Comparison of ENCODE assay signal across 18 cellular contexts in genomic region chr2:211144078-211144477, GRCh38.
DNase-seq lines count a peak whose midpoint lies in the region; ATAC-seq, FAIRE-seq and TF ChIP-seq lines count a peak whose summit lies in the region.
"Had no signal": no experiment of that assay in that cellular context is flagged by ENCODE, and none has a peak within 500 bp of the region (broad histone marks: within the 10 kb centered on the region; RNA-seq: fewer than 3 reads in every experiment).

No MANE protein-coding gene starts in this region.

- TF ChIP-seq POLR2A in HepG2 (IDR thresholded peaks at IDR 0.05; ENCODE audit: insufficient read depth in 1 of 2, low read depth in 2 of 2, low read length in 2 of 2) (no peak), right lobe of liver (IDR thresholded peaks at IDR 0.05) (no peak)

- H3K9me3 Mint-ChIP-seq in astrocyte (ENCODE audit: unreplicated experiment): peaks cover 4% of the 10 kb centered on the region

- H2AFZ ChIP-seq in HepG2 (ENCODE audit: low read length) (no peak overlapping the region), astrocyte (ENCODE audit: low read depth, low read length) (no peak overlapping the region)

- H3K4me3 ChIP-seq in HepG2 (replicated peaks in 1 of 3; ENCODE audit: insufficient read depth in 1 of 3, low read depth in 2 of 3, low read length in 3 of 3) (no peak overlapping the region), right lobe of liver (no peak overlapping the region), astrocyte (ENCODE audit: insufficient read depth, low read depth, low read length) (no peak overlapping the region), fibroblast of pulmonary artery (replicated peaks; ENCODE audit: low read depth, low read length) (no peak overlapping the region), tibial artery (no peak overlapping the region)
- H3K4me3 ChIP-seq: SK-N-MC, vagina had no signal

- H3K4me2 ChIP-seq in HepG2 (ENCODE audit: low read depth, low read length): no peak overlapping the region
- peak overlapping the region; percentile 4 for H3K4me2 ChIP-seq in astrocyte (ENCODE audit: low read length)

- no peaks in the 10 kb centered on the region for H3K9me3 ChIP-seq in HepG2 (ENCODE audit: low read length)
- H3K9me3 ChIP-seq in right lobe of liver: no peaks in the 10 kb centered on the region
- no peaks in the 10 kb centered on the region for H3K9me3 ChIP-seq in astrocyte (ENCODE audit: insufficient read depth, low read depth, low read length)
- no peaks in the 10 kb centered on the region for H3K9me3 ChIP-seq in tibial artery
- H3K9me3 ChIP-seq: vagina had no signal

- in situ Hi-C loops in HepG2 (cut with HindIII; ENCODE audit: extremely low pct_ligation_motif_present, low pct_unique_long_range_greater_than_20kb): no loop called here

- H3K9ac ChIP-seq in HepG2 (ENCODE audit: insufficient read depth, low read depth, low read length): no peak overlapping the region
- H3K9ac ChIP-seq in astrocyte (ENCODE audit: low read length): peak overlapping the region; percentile 3

- intact Hi-C loops in HepG2 (cut with micrococcal nuclease; ENCODE audit: unreplicated experiment): no loop called here
- intact Hi-C loops in right lobe of liver (cut with DNase I): no loop called here
- intact Hi-C loops in tibial artery (cut with DNase I; ENCODE audit: low total_unique reads): no loop called here

- H3K27ac ChIP-seq in HepG2 (ENCODE audit: extremely low read length, insufficient read depth, low read length): no peak overlapping the region
- no peak overlapping the region for H3K27ac ChIP-seq in right lobe of liver
- H3K27ac ChIP-seq in astrocyte (ENCODE audit: low read depth, low read length): peak overlapping the region; percentile 56
- no peak overlapping the region for H3K27ac ChIP-seq in tibial artery
- H3K27ac ChIP-seq: SK-N-MC, vagina had no signal

- H3K4me1 ChIP-seq in HepG2 (ENCODE audit: insufficient read depth, low read length): no peaks in the 10 kb centered on the region
- H3K4me1 ChIP-seq in right lobe of liver: no peaks in the 10 kb centered on the region
- H3K4me1 ChIP-seq in astrocyte (ENCODE audit: insufficient read depth, low read length): no peaks in the 10 kb centered on the region
- H3K4me1 ChIP-seq in tibial artery: peaks cover 0 to 7% (median 0%) of the 10 kb centered on the region in 4 donors
- H3K4me1 ChIP-seq: vagina had no signal

- POLR2A ChIA-PET in HepG2 (lab: Yijun Ruan, JAX): no interaction called here

- H4K20me1 ChIP-seq in HepG2 (ENCODE audit: insufficient read depth, low read length): no peaks in the 10 kb centered on the region
- H4K20me1 ChIP-seq in astrocyte (ENCODE audit: insufficient read depth, low read length): no peaks in the 10 kb centered on the region

- DNase-seq in HepG2 (ENCODE audit: low spot score): no peak
- no peak for DNase-seq in right lobe of liver
- DNase-seq in astrocyte (ENCODE audit: low read depth): peak; percentile 77
- DNase-seq in fibroblast of pulmonary artery (ENCODE audit: low read depth): peak; percentile 87
- DNase-seq in stromal cell of bone marrow (ENCODE audit: low read depth): peak; percentile 62
- no peak for DNase-seq in NCI-H2107 (lab: John Stamatoyannopoulos, UW)
- DNase-seq in NCI-H524 (lab: John Stamatoyannopoulos, UW): no peak
- no peak for DNase-seq in tibial artery
- DNase-seq: activated naive CD4-positive, alpha-beta T cell; GF-D8; NCI-H1048; stimulated activated naive CD8-positive, alpha-beta T cell treated with anti-CD3 and anti-CD28 coated beads, Interleukin-15, Interleukin-2, amounts not matched to agents 100 U/mL and 50 U/mL, for 24 hours had no signal

- H3K27me3 Mint-ChIP-seq in astrocyte (ENCODE audit: low read depth, unreplicated experiment): no peaks in the 10 kb centered on the region
- H3K27me3 Mint-ChIP-seq: memory B cell had no signal

- H3K36me3 ChIP-seq in HepG2 (replicated peaks in 1 of 2; ENCODE audit: control insufficient read depth in 1 of 2, insufficient read depth in 2 of 2, low read length in 2 of 2): no peaks in the 10 kb centered on the region
- no peaks in the 10 kb centered on the region for H3K36me3 ChIP-seq in right lobe of liver
- no peaks in the 10 kb centered on the region for H3K36me3 ChIP-seq in astrocyte (ENCODE audit: insufficient read depth, low read length)
- H3K36me3 ChIP-seq in tibial artery: no peaks in the 10 kb centered on the region
- H3K36me3 ChIP-seq: vagina had no signal

- no peak for FAIRE-seq in HepG2 (lab: Jason Lieb, UNC)
- FAIRE-seq in astrocyte (lab: Jason Lieb, UNC): no peak
- FAIRE-seq: A204.1, GM19239 had no signal

- BruUV-seq in HepG2 (replicated peaks; lab: Mats Ljungman, UMichigan): no TSS peak

- H3K4me3 Mint-ChIP-seq in astrocyte (ENCODE audit: unreplicated experiment): no peak overlapping the region
- H3K4me3 Mint-ChIP-seq: memory B cell, neural crest cell had no signal

- TF ChIP-seq EP300 in HepG2 (IDR thresholded peaks at IDR 0.05; ENCODE audit: low read depth in 2 of 2, low read length in 2 of 2) (no peak), HepG2 (CRISPR knock-in tag; IDR thresholded peaks at IDR 0.05; ENCODE audit: borderline replicate concordance) (no peak)

- H3K79me2 ChIP-seq in HepG2 (ENCODE audit: insufficient read depth, low read length) (no peaks in the 10 kb centered on the region), astrocyte (ENCODE audit: insufficient read depth, low read length) (no peaks in the 10 kb centered on the region)

- H3K4me1 Mint-ChIP-seq in astrocyte (ENCODE audit: low read depth, unreplicated experiment): peaks cover 4% of the 10 kb centered on the region
- H3K4me1 Mint-ChIP-seq: neural crest cell had no signal

- no peak overlapping the region for H3K27ac Mint-ChIP-seq in astrocyte (ENCODE audit: unreplicated experiment)
- H3K27ac Mint-ChIP-seq: memory B cell had no signal

- H3K27me3 ChIP-seq in HepG2 (ENCODE audit: control insufficient read depth in 1 of 2, insufficient read depth in 2 of 2, low read length in 2 of 2) (no peaks in the 10 kb centered on the region), right lobe of liver (no peaks in the 10 kb centered on the region), astrocyte (ENCODE audit: insufficient read depth, low read length) (no peaks in the 10 kb centered on the region), tibial artery (no peaks in the 10 kb centered on the region)
- H3K27me3 ChIP-seq: vagina had no signal

- H3K36me3 Mint-ChIP-seq in astrocyte (ENCODE audit: low read depth, unreplicated experiment): no peaks in the 10 kb centered on the region
- H3K36me3 Mint-ChIP-seq: memory B cell had no signal

- no peak for TF ChIP-seq RAD21 in HepG2 (CRISPR knock-in tag; IDR thresholded peaks at IDR 0.05)

- CTCF ChIA-PET in HepG2 (lab: Yijun Ruan, JAX; ENCODE audit: low intra/inter-chr PET ratio, low total read pairs): no interaction called here

- TF ChIP-seq CTCF in HepG2 (CRISPR knock-in tag; IDR thresholded peaks at IDR 0.05) (no peak), right lobe of liver (IDR thresholded peaks at IDR 0.05) (no peak), astrocyte (IDR thresholded peaks at IDR 0.05; ENCODE audit: insufficient read depth, low read depth, low read length) (no peak), fibroblast of pulmonary artery (IDR thresholded peaks at IDR 0.05; ENCODE audit: low read length, missing control alignments) (no peak), tibial artery (IDR thresholded peaks at IDR 0.05) (no peak)

- no peak for ATAC-seq in HepG2
- ATAC-seq in right lobe of liver: no peak
- ATAC-seq: stimulated activated naive CD8-positive, alpha-beta T cell treated with anti-CD3 and anti-CD28 coated beads, Interleukin-15, Interleukin-2, amounts not matched to agents 100 U/mL and 50 U/mL, for 24 hours had no signal

TF ChIP-seq in HepG2, 621 proteins besides CTCF, POLR2A, EP300 and RAD21 (continues in another document):
- TF ChIP-seq MAFK (conservative IDR thresholded peaks at IDR 0.05 in 1 of 2, IDR thresholded peaks at IDR 0.05 in 1 of 2; ENCODE audit: low read length in 2 of 2) (peak; percentile 95 to 97), HOMEZ (CRISPR knock-in tag; IDR thresholded peaks at IDR 0.05; ENCODE audit: low read depth) (no peak), MLXIP (CRISPR knock-in tag; IDR thresholded peaks at IDR 0.05; ENCODE audit: borderline replicate concordance) (no peak), ZFP62 (CRISPR knock-in tag; IDR thresholded peaks at IDR 0.05) (no peak)

Comparison
In these comparisons a context has a peak if more than half of its experiments do, and no peak if none do; other contexts are left out.
1. DNase-seq: peak in astrocyte (single experiment), fibroblast of pulmonary artery (single experiment) and stromal cell of bone marrow (single experiment); none in HepG2 (single experiment), right lobe of liver (0 of 3), NCI-H2107 (single experiment), NCI-H524 (0 of 2) and tibial artery (0 of 2).